Comparison of ENCODE assay signal across 9 cellular contexts in genomic region chr15:37880009-37880834, GRCh38. TPM values are rescaled to one million over a fixed set of nuclear protein-coding genes. Genes with fewer than 3 reads are reported as not detected.
DNase-seq lines count a peak whose midpoint lies in the region; ATAC-seq, FAIRE-seq and TF ChIP-seq lines count a peak whose summit lies in the region.
"Had no signal": no experiment of that assay in that cellular context is flagged by ENCODE, and none has a peak within 500 bp of the region (broad histone marks: within the 10 kb centered on the region; RNA-seq: fewer than 3 reads in every experiment).

No MANE protein-coding gene starts in this region.

- peak; percentile 89 to 94 (median 92) for ATAC-seq in right lobe of liver
- ATAC-seq in activated T-helper 17 cell treated with anti-CD3 and anti-CD28 coated beads, Interleukin-2, amount 50 U/mL, for 72 hours (replicated peaks), result no peak

- H3K36me3 Mint-ChIP-seq in activated T-helper 17 cell treated with anti-CD3 and anti-CD28 coated beads, Interleukin-2, amount 50 U/mL, for 72 hours (ENCODE audit: low read depth), result no peaks in the 10 kb centered on the region

- H3K4me3 Mint-ChIP-seq in activated T-helper 17 cell treated with anti-CD3 and anti-CD28 coated beads, Interleukin-2, amount 50 U/mL, for 72 hours, result no peak overlapping the region

- peaks cover 38% of the 10 kb centered on the region for H3K27me3 Mint-ChIP-seq in activated T-helper 17 cell treated with anti-CD3 and anti-CD28 coated beads, Interleukin-2, amount 50 U/mL, for 72 hours

- H3K36me3 ChIP-seq in right lobe of liver, result no peaks in the 10 kb centered on the region

- TF ChIP-seq POLR2A in right lobe of liver (IDR thresholded peaks at IDR 0.05), result no peak

- H3K9me3 ChIP-seq in right lobe of liver, result no peaks in the 10 kb centered on the region

- no peaks in the 10 kb centered on the region for H3K9me3 Mint-ChIP-seq in activated T-helper 17 cell treated with anti-CD3 and anti-CD28 coated beads, Interleukin-2, amount 50 U/mL, for 72 hours

- TF ChIP-seq CTCF in right lobe of liver (IDR thresholded peaks at IDR 0.05), result peak; percentile 72 to 89 (median 82)

- WGBS in right lobe of liver (ENCODE audit: insufficient coverage, low coverage, low lambda C conversion rate, missing lambda C conversion rate), result 25% methylated on average over 12 of the region's 12 CpGs

- no peak for FAIRE-seq in GM19239 (lab: Jason Lieb, UNC)

- peaks cover 0 to 7% (median 0%) of the 10 kb centered on the region in 4 donors for H3K4me1 ChIP-seq in right lobe of liver

- in situ Hi-C loops in T47D (cut with HindIII; ENCODE audit: low pct_unique_long_range_greater_than_20kb, low sequenced_read_pairs), result no loop called here

- no peaks in the 10 kb centered on the region for H3K4me1 Mint-ChIP-seq in activated T-helper 17 cell treated with anti-CD3 and anti-CD28 coated beads, Interleukin-2, amount 50 U/mL, for 72 hours

- DNase-seq in AG20443 (ENCODE audit: low spot score) (peak; percentile 62), GM19239 (ENCODE audit: insufficient read length, low spot score) (peak; percentile 1), NCI-H446 (lab: John Stamatoyannopoulos, UW) (peak; percentile 25 to 37), T47D (ENCODE audit: low read depth in 1 of 2, low spot score in 1 of 2) (peak; percentile 4 to 51), right lobe of liver (no peak), NCI-H1048 (lab: John Stamatoyannopoulos, UW) (no peak)
- no peak for DNase-seq in activated T-cell treated with anti-CD3 and anti-CD28 coated beads, Interleukin-2, amount 50 U/mL, for 48 hours
- DNase-seq: left cardiac atrium had no signal

- no peak overlapping the region for H3K27ac ChIP-seq in right lobe of liver

- H3K4me3 ChIP-seq in right lobe of liver, result no peak overlapping the region

- intact Hi-C loops in right lobe of liver (cut with DNase I), result no loop called here

- no peak overlapping the region for H3K27ac Mint-ChIP-seq in activated T-helper 17 cell treated with anti-CD3 and anti-CD28 coated beads, Interleukin-2, amount 50 U/mL, for 72 hours

- no peaks in the 10 kb centered on the region for H3K27me3 ChIP-seq in right lobe of liver

RNA-seq across cellular contexts. Expression of gene TMCO5A, which starts 54.2 kb away (rescaled TPM):
- total RNA-seq in right lobe of liver, result not detected
- total RNA-seq in activated T-helper 17 cell treated with anti-CD3 and anti-CD28 coated beads, Interleukin-2, amount 50 U/mL, for 72 hours, result not detected
- total RNA-seq: left cardiac atrium had no signal

Comparison
In these comparisons a context has a peak if more than half of its experiments do, and no peak if none do; other contexts are left out.
1. DNase-seq: peak in AG20443 (single experiment), GM19239 (single experiment), NCI-H446 (2 of 2) and T47D (2 of 2); none in right lobe of liver (0 of 3), activated T-cell treated with anti-CD3 and anti-CD28 coated beads, Interleukin-2, amount 50 U/mL, for 48 hours (0 of 2) and NCI-H1048 (single experiment).